ENCODE assay signal across 16 cellular contexts in genomic region chr1:20439282-20439681, GRCh38. TPM values are rescaled to one million over a fixed set of nuclear protein-coding genes. Genes with fewer than 3 reads are reported as not detected.
DNase-seq lines count a peak whose midpoint lies in the region; ATAC-seq and TF ChIP-seq lines count a peak whose summit lies in the region.
"Had no signal": no experiment of that assay in that cellular context is flagged by ENCODE, and none has a peak within 500 bp of the region (broad histone marks: within the 10 kb centered on the region; RNA-seq: fewer than 3 reads in every experiment).

No MANE protein-coding gene starts in this region.

- POLR2A ChIA-PET in RWPE1 (lab: Yijun Ruan, JAX; ENCODE audit: low non-redundant PET): interaction anchor here (1.3 kb wide), 1 partner anchor 47 kb away, joined by 3 read pairs; the partner anchor contains the start of gene CAMK2N1
- POLR2A ChIA-PET in activated CD8-positive, alpha-beta T cell treated with anti-CD3 and anti-CD28 coated beads for 36 hours (lab: Charles Lee): interaction anchor here (1.0 kb wide), 1 partner anchor 13 kb away, joined by 3 read pairs; no protein-coding TSS in a partner anchor

- H3K27ac Mint-ChIP-seq in activated naive CD4-positive, alpha-beta T cell treated with anti-CD3 and anti-CD28 coated beads, Interleukin-2, amount 10 ng/mL, durations not matched to agents 7 days and 5 days: no peak overlapping the region
- no peak overlapping the region for H3K27ac Mint-ChIP-seq in activated naive CD4-positive, alpha-beta T cell treated with anti-CD3 and anti-CD28 coated beads for 36 hours
- no peak overlapping the region for H3K27ac Mint-ChIP-seq in activated T-helper 2 cell treated with anti-CD3 and anti-CD28 coated beads, Interferon-gamma antibody, Interleukin-2, Interleukin-4, amounts not matched to agents 10 μg/mL and 5 μg/mL and 100 μg/mL, durations not matched to agents 14 hours and 24 hours and 36 hours
- H3K27ac Mint-ChIP-seq in activated CD8-positive, alpha-beta T cell treated with anti-CD3 and anti-CD28 coated beads for 36 hours: no peak overlapping the region
- H3K27ac Mint-ChIP-seq: activated naive CD8-positive, alpha-beta T cell treated with anti-CD3 and anti-CD28 coated beads, Interleukin-2, amount 10 ng/mL, durations not matched to agents 7 days and 5 days had no signal

- no peak overlapping the region for H3K27ac ChIP-seq in RWPE1
- H3K27ac ChIP-seq: pancreas, WERI-Rb-1 had no signal

- peak; percentile 25 for DNase-seq in activated naive CD4-positive, alpha-beta T cell treated with anti-CD3 and anti-CD28 coated beads, Interleukin-2, amount 10 ng/mL, durations not matched to agents 7 days and 5 days
- no peak for DNase-seq in activated naive CD4-positive, alpha-beta T cell treated with anti-CD3 and anti-CD28 coated beads for 36 hours
- peak; percentile 39 for DNase-seq in RWPE1 (ENCODE audit: low spot score)
- peak; percentile 55 for DNase-seq in fibroblast of peridontal ligament (ENCODE audit: extremely low read depth)
- peak; percentile 57 for DNase-seq in renal cortical epithelial cell (ENCODE audit: low read depth)
- DNase-seq in NCI-H2196 (lab: John Stamatoyannopoulos, UW; ENCODE audit: unreplicated experiment): no peak
- no peak for DNase-seq in activated T-helper 2 cell treated with anti-CD3 and anti-CD28 coated beads, Interferon-gamma antibody, Interleukin-2, Interleukin-4, amounts not matched to agents 10 μg/mL and 5 μg/mL and 100 μg/mL, durations not matched to agents 14 hours and 24 hours and 36 hours (ENCODE audit: low spot score)
- DNase-seq in activated CD8-positive, alpha-beta T cell treated with anti-CD3 and anti-CD28 coated beads for 36 hours: no peak
- DNase-seq: activated naive CD8-positive, alpha-beta T cell treated with anti-CD3 and anti-CD28 coated beads, Interleukin-2, amount 10 ng/mL, durations not matched to agents 7 days and 5 days; DMS153; glutamatergic neuron; NCI-H1436; NCI-H69; pancreas; stimulated activated CD8-positive, alpha-beta memory T cell treated with anti-CD3 and anti-CD28 coated beads, Interleukin-4, amount 100 ng/mL, for 48 hours; WERI-Rb-1 had no signal

- no peak for TF ChIP-seq CTCF in RWPE1 (conservative IDR thresholded peaks at IDR 0.05; ENCODE audit: low read depth)
- TF ChIP-seq CTCF in activated CD8-positive, alpha-beta T cell treated with anti-CD3 and anti-CD28 coated beads for 36 hours (IDR thresholded peaks at IDR 0.05): no peak

- no peak for ATAC-seq in activated CD8-positive, alpha-beta T cell treated with anti-CD3 and anti-CD28 coated beads for 36 hours
- ATAC-seq: pancreas had no signal

- H3K4me3 Mint-ChIP-seq in activated naive CD4-positive, alpha-beta T cell treated with anti-CD3 and anti-CD28 coated beads, Interleukin-2, amount 10 ng/mL, durations not matched to agents 7 days and 5 days: no peak overlapping the region
- no peak overlapping the region for H3K4me3 Mint-ChIP-seq in activated naive CD4-positive, alpha-beta T cell treated with anti-CD3 and anti-CD28 coated beads for 36 hours
- H3K4me3 Mint-ChIP-seq in activated T-helper 2 cell treated with anti-CD3 and anti-CD28 coated beads, Interferon-gamma antibody, Interleukin-2, Interleukin-4, amounts not matched to agents 10 μg/mL and 5 μg/mL and 100 μg/mL, durations not matched to agents 14 hours and 24 hours and 36 hours (ENCODE audit: low read depth): no peak overlapping the region
- no peak overlapping the region for H3K4me3 Mint-ChIP-seq in activated CD8-positive, alpha-beta T cell treated with anti-CD3 and anti-CD28 coated beads for 36 hours
- H3K4me3 Mint-ChIP-seq: activated naive CD8-positive, alpha-beta T cell treated with anti-CD3 and anti-CD28 coated beads, Interleukin-2, amount 10 ng/mL, durations not matched to agents 7 days and 5 days had no signal

- intact Hi-C loops in activated naive CD4-positive, alpha-beta T cell treated with anti-CD3 and anti-CD28 coated beads for 36 hours (cut with micrococcal nuclease): no loop called here
- intact Hi-C loops in activated T-helper 2 cell treated with anti-CD3 and anti-CD28 coated beads, Interferon-gamma antibody, Interleukin-2, Interleukin-4, amounts not matched to agents 10 μg/mL and 5 μg/mL and 100 μg/mL, durations not matched to agents 14 hours and 24 hours and 36 hours (cut with micrococcal nuclease): no loop called here
- intact Hi-C loops in activated CD8-positive, alpha-beta T cell treated with anti-CD3 and anti-CD28 coated beads for 36 hours (cut with micrococcal nuclease): no loop called here

- H3K27me3 Mint-ChIP-seq in activated naive CD4-positive, alpha-beta T cell treated with anti-CD3 and anti-CD28 coated beads, Interleukin-2, amount 10 ng/mL, durations not matched to agents 7 days and 5 days: peaks cover 15% of the 10 kb centered on the region
- peaks cover 13% of the 10 kb centered on the region for H3K27me3 Mint-ChIP-seq in activated naive CD4-positive, alpha-beta T cell treated with anti-CD3 and anti-CD28 coated beads for 36 hours (ENCODE audit: low read depth)
- no peaks in the 10 kb centered on the region for H3K27me3 Mint-ChIP-seq in activated T-helper 2 cell treated with anti-CD3 and anti-CD28 coated beads, Interferon-gamma antibody, Interleukin-2, Interleukin-4, amounts not matched to agents 10 μg/mL and 5 μg/mL and 100 μg/mL, durations not matched to agents 14 hours and 24 hours and 36 hours (ENCODE audit: low read depth)
- H3K27me3 Mint-ChIP-seq in activated CD8-positive, alpha-beta T cell treated with anti-CD3 and anti-CD28 coated beads for 36 hours: peaks cover 20% of the 10 kb centered on the region

- H3K36me3 Mint-ChIP-seq in activated naive CD4-positive, alpha-beta T cell treated with anti-CD3 and anti-CD28 coated beads, Interleukin-2, amount 10 ng/mL, durations not matched to agents 7 days and 5 days: no peaks in the 10 kb centered on the region
- no peaks in the 10 kb centered on the region for H3K36me3 Mint-ChIP-seq in activated naive CD4-positive, alpha-beta T cell treated with anti-CD3 and anti-CD28 coated beads for 36 hours (ENCODE audit: low read depth)
- no peaks in the 10 kb centered on the region for H3K36me3 Mint-ChIP-seq in activated T-helper 2 cell treated with anti-CD3 and anti-CD28 coated beads, Interferon-gamma antibody, Interleukin-2, Interleukin-4, amounts not matched to agents 10 μg/mL and 5 μg/mL and 100 μg/mL, durations not matched to agents 14 hours and 24 hours and 36 hours (ENCODE audit: low read depth)
- H3K36me3 Mint-ChIP-seq in activated CD8-positive, alpha-beta T cell treated with anti-CD3 and anti-CD28 coated beads for 36 hours (ENCODE audit: low read depth): no peaks in the 10 kb centered on the region
- H3K36me3 Mint-ChIP-seq: activated naive CD8-positive, alpha-beta T cell treated with anti-CD3 and anti-CD28 coated beads, Interleukin-2, amount 10 ng/mL, durations not matched to agents 7 days and 5 days had no signal

- no peaks in the 10 kb centered on the region for H3K9me3 Mint-ChIP-seq in activated naive CD4-positive, alpha-beta T cell treated with anti-CD3 and anti-CD28 coated beads, Interleukin-2, amount 10 ng/mL, durations not matched to agents 7 days and 5 days
- H3K9me3 Mint-ChIP-seq in activated naive CD4-positive, alpha-beta T cell treated with anti-CD3 and anti-CD28 coated beads for 36 hours: no peaks in the 10 kb centered on the region
- no peaks in the 10 kb centered on the region for H3K9me3 Mint-ChIP-seq in activated T-helper 2 cell treated with anti-CD3 and anti-CD28 coated beads, Interferon-gamma antibody, Interleukin-2, Interleukin-4, amounts not matched to agents 10 μg/mL and 5 μg/mL and 100 μg/mL, durations not matched to agents 14 hours and 24 hours and 36 hours
- H3K9me3 Mint-ChIP-seq in activated CD8-positive, alpha-beta T cell treated with anti-CD3 and anti-CD28 coated beads for 36 hours: no peaks in the 10 kb centered on the region
- H3K9me3 Mint-ChIP-seq: activated naive CD8-positive, alpha-beta T cell treated with anti-CD3 and anti-CD28 coated beads, Interleukin-2, amount 10 ng/mL, durations not matched to agents 7 days and 5 days had no signal

- H3K4me1 Mint-ChIP-seq in activated naive CD4-positive, alpha-beta T cell treated with anti-CD3 and anti-CD28 coated beads, Interleukin-2, amount 10 ng/mL, durations not matched to agents 7 days and 5 days: no peaks in the 10 kb centered on the region
- no peaks in the 10 kb centered on the region for H3K4me1 Mint-ChIP-seq in activated naive CD4-positive, alpha-beta T cell treated with anti-CD3 and anti-CD28 coated beads for 36 hours (ENCODE audit: low read depth)
- no peaks in the 10 kb centered on the region for H3K4me1 Mint-ChIP-seq in activated T-helper 2 cell treated with anti-CD3 and anti-CD28 coated beads, Interferon-gamma antibody, Interleukin-2, Interleukin-4, amounts not matched to agents 10 μg/mL and 5 μg/mL and 100 μg/mL, durations not matched to agents 14 hours and 24 hours and 36 hours (ENCODE audit: low read depth)
- no peaks in the 10 kb centered on the region for H3K4me1 Mint-ChIP-seq in activated CD8-positive, alpha-beta T cell treated with anti-CD3 and anti-CD28 coated beads for 36 hours (ENCODE audit: low read depth)
- H3K4me1 Mint-ChIP-seq: activated naive CD8-positive, alpha-beta T cell treated with anti-CD3 and anti-CD28 coated beads, Interleukin-2, amount 10 ng/mL, durations not matched to agents 7 days and 5 days had no signal

- CTCF ChIA-PET in activated naive CD4-positive, alpha-beta T cell treated with anti-CD3 and anti-CD28 coated beads, Interleukin-2, amount 10 ng/mL, durations not matched to agents 7 days and 5 days (lab: Charles Lee): interaction anchor here (1.6 kb wide), 1 partner anchor 8 kb away, joined by 6 read pairs; no protein-coding TSS in a partner anchor
- CTCF ChIA-PET in activated naive CD4-positive, alpha-beta T cell treated with anti-CD3 and anti-CD28 coated beads for 36 hours (lab: Charles Lee): interaction anchor here (0.7 to 1.5 kb wide), 4 partner anchors 9 to 281 kb away, joined by 3 to 6 read pairs (median 4); no protein-coding TSS in a partner anchor
- CTCF ChIA-PET in RWPE1 (lab: Yijun Ruan, JAX): interaction anchor here (0.6 to 1.5 kb wide), 3 partner anchors 9 to 226 kb away, joined by 3 to 8 read pairs (median 4); no protein-coding TSS in a partner anchor
- CTCF ChIA-PET in activated CD8-positive, alpha-beta T cell treated with anti-CD3 and anti-CD28 coated beads for 36 hours (lab: Charles Lee): interaction anchor here (0.8 to 1.8 kb wide), 4 partner anchors 9 to 244 kb away, joined by 3 to 6 read pairs (median 4); no protein-coding TSS in a partner anchor

RNA-seq across cellular contexts. Expression of gene CAMK2N1, which starts 46.7 kb away (rescaled TPM):
- total RNA-seq in activated naive CD4-positive, alpha-beta T cell treated with anti-CD3 and anti-CD28 coated beads for 36 hours: under 1 TPM; 0.57 to 0.69 TPM
- 18.6 and 35.8 TPM in 2 replicates for total RNA-seq in renal cortical epithelial cell
- 2.2 TPM in 2 replicates for total RNA-seq in activated T-helper 2 cell treated with anti-CD3 and anti-CD28 coated beads, Interferon-gamma antibody, Interleukin-2, Interleukin-4, amounts not matched to agents 10 μg/mL and 5 μg/mL and 100 μg/mL, durations not matched to agents 14 hours and 24 hours and 36 hours
- under 1 TPM; 0.67 to 0.86 TPM for total RNA-seq in activated CD8-positive, alpha-beta T cell treated with anti-CD3 and anti-CD28 coated beads for 36 hours

Comparison
In these comparisons a context has a peak if more than half of its experiments do, and no peak if none do; other contexts are left out.
1. DNase-seq: peak in activated naive CD4-positive, alpha-beta T cell treated with anti-CD3 and anti-CD28 coated beads, Interleukin-2, amount 10 ng/mL, durations not matched to agents 7 days and 5 days (single experiment), RWPE1 (single experiment), fibroblast of peridontal ligament (single experiment) and renal cortical epithelial cell (single experiment); none in activated naive CD4-positive, alpha-beta T cell treated with anti-CD3 and anti-CD28 coated beads for 36 hours (single experiment), NCI-H2196 (single experiment), activated T-helper 2 cell treated with anti-CD3 and anti-CD28 coated beads, Interferon-gamma antibody, Interleukin-2, Interleukin-4, amounts not matched to agents 10 μg/mL and 5 μg/mL and 100 μg/mL, durations not matched to agents 14 hours and 24 hours and 36 hours (single experiment) and activated CD8-positive, alpha-beta T cell treated with anti-CD3 and anti-CD28 coated beads for 36 hours (single experiment).